In the genomic region with DNA sequence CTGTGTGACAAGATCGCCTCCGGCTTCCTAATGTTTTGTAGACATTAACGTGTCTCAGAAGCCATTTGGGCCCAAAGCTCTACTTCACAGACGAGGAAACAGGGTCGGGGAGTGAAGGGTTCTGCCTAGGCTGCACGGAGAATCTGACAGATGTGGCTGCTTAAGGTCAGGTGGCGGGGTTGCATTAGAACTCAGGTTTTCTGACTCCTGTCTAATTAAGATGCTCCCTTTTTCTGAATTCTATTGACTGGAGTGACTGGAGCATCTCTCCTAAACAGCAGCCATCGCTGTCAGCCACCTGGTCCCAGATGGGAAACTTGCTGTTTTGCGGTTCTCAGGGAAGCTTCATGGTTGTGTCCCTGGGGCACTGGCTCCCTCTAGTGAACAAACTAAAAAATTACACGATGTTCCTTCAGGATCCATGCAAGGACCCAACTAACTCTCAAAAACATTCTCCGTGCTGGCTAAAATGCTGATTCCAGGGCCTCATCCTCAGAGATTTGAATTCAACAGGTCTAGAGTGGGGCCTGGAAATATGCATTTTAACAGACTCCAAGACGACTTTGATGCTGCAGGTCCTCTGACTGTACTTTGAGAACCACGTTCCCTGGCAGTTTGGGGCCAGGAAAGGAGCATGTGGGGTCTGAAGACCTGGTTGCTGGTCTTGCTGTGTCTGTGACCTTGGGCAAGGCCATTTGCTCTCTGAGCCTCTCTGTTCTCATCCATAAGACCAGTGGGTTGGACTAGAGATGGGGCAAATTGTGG, we compare ENCODE assay signal across 8 cellular contexts.
DNase-seq lines count a peak whose midpoint lies in the region; ATAC-seq and TF ChIP-seq lines count a peak whose summit lies in the region.

No MANE protein-coding gene starts in this region.

- H4K20me1 ChIP-seq in OCI-LY1 (ENCODE audit: insufficient read depth, low read length): no peaks in the 10 kb centered on the region

- H3K27me3 ChIP-seq in HAP-1 (ENCODE audit: low read depth) (no peaks in the 10 kb centered on the region), OCI-LY1 (ENCODE audit: insufficient read depth, low read length) (peaks cover 4% of the 10 kb centered on the region; the same call in 1 of the 2 replicates), ovary (no peaks in the 10 kb centered on the region)

- in situ Hi-C loops in HAP-1 (cut with MboI; ENCODE audit: low sequenced_read_pairs): loop anchor here (10.0 kb wide), 1 partner anchor 192 kb away; no protein-coding TSS in a partner anchor

- H3K9ac ChIP-seq in OCI-LY1 (ENCODE audit: low read length): no peak overlapping the region

- no peak for TF ChIP-seq EP300 in ovary (IDR thresholded peaks at IDR 0.05)

- no peak overlapping the region for H2AFZ ChIP-seq in OCI-LY1 (ENCODE audit: low read length)

- DNase-seq in CD14-positive monocyte (ENCODE audit: low spot score): no peak
- DNase-seq in HAP-1 (ENCODE audit: low spot score in 2 of 2): peak; percentile 57 to 58
- DNase-seq in activated naive CD4-positive, alpha-beta T cell treated with Interleukin-2 at 50 U/mL for 16 hours: peak; percentile 35
- peak; percentile 46 for DNase-seq in globus pallidus (ENCODE audit: low spot score)
- DNase-seq in ovary: peak in 4 of 5 donors; percentile 19 to 40 (median 28)
- DNase-seq in stimulated activated naive CD4-positive, alpha-beta T cell treated with Interleukin-2 at 50 U/mL for 16 hours (lab: John Stamatoyannopoulos, UW): no peak

- H3K9me3 Mint-ChIP-seq in CD14-positive monocyte: peaks cover 10 to 22% (median 15%) of the 10 kb centered on the region in 7 donors

- peak overlapping the region in 4 of 7 donors; percentile 20 to 72 (median 54) for H3K27ac Mint-ChIP-seq in CD14-positive monocyte

- 46 to 51% (median 49%) methylated on average over 13 of the region's 13 CpGs for WGBS in ovary, 3 donors

- TF ChIP-seq POLR2A in ovary (IDR thresholded peaks at IDR 0.05): no peak

- no peak overlapping the region for H3K4me2 ChIP-seq in OCI-LY1 (ENCODE audit: low read length)

- H3K36me3 Mint-ChIP-seq in CD14-positive monocyte: no peaks in the 10 kb centered on the region

- no peak overlapping the region for H3K27ac ChIP-seq in OCI-LY1 (ENCODE audit: low read depth, low read length, poor library complexity, severe bottlenecking)
- no peak overlapping the region for H3K27ac ChIP-seq in ovary

- H3K4me1 Mint-ChIP-seq in CD14-positive monocyte: peaks cover 25% of the 10 kb centered on the region

- H3K27me3 Mint-ChIP-seq in CD14-positive monocyte (ENCODE audit: low read depth in 3 of 3): peaks cover 9 to 24% (median 12%) of the 10 kb centered on the region in 3 donors

- intact Hi-C loops in CD14-positive monocyte (cut with micrococcal nuclease): loop anchor here in 1 of 2 donors (1.0 to 5.0 kb wide), 3 partner anchors 34 to 197 kb away; no protein-coding TSS in a partner anchor
- intact Hi-C loops in ovary (cut with DNase I): loop anchor here (1.0 to 10.0 kb wide), 4 partner anchors 190 to 195 kb away; no protein-coding TSS in a partner anchor

- H3K9me2 ChIP-seq in OCI-LY1 (ENCODE audit: low read depth, low read length): no peaks in the 10 kb centered on the region

- no peaks in the 10 kb centered on the region for H3K4me1 ChIP-seq in HAP-1
- H3K4me1 ChIP-seq in OCI-LY1 (ENCODE audit: insufficient read depth, low read length, severe bottlenecking): no peaks in the 10 kb centered on the region
- no peaks in the 10 kb centered on the region for H3K4me1 ChIP-seq in ovary (ENCODE audit: insufficient read depth)

- H3K9me3 ChIP-seq in HAP-1 (0 out of 2 replicates have a peak, but pooled peaks cover 3% of the 10 kb centered on the region), OCI-LY1 (ENCODE audit: low read length) (peaks cover 5% of the 10 kb centered on the region; the same call in 1 of the 2 replicates), ovary (peaks cover 0 to 8% of the 10 kb centered on the region in 2 donors)

- H3K4me3 ChIP-seq in HAP-1 (no peak overlapping the region), OCI-LY1 (ENCODE audit: low read depth, low read length, poor library complexity, severe bottlenecking) (no peak overlapping the region), ovary (no peak overlapping the region)

- H3K79me2 ChIP-seq in OCI-LY1 (ENCODE audit: insufficient read depth, low read length): no peaks in the 10 kb centered on the region

- ATAC-seq in HG02588 (IDR thresholded peaks at IDR 0.05; ENCODE audit: unreplicated experiment): no peak

- TF ChIP-seq CTCF in CD14-positive monocyte (IDR thresholded peaks at IDR 0.05) (peak; percentile 90), OCI-LY1 (IDR thresholded peaks at IDR 0.05; ENCODE audit: low read length) (peak; percentile 76; the same call in 1 of the 2 replicates), ovary (IDR thresholded peaks at IDR 0.05) (peak; percentile 28 to 71 (median 29))

- H3K4me3 Mint-ChIP-seq in CD14-positive monocyte: peak overlapping the region in 1 of 2 donors; percentile 43

- H3K36me3 ChIP-seq in HAP-1 (replicated peaks) (no peaks in the 10 kb centered on the region), OCI-LY1 (ENCODE audit: insufficient read depth, low read length) (no peaks in the 10 kb centered on the region; the same call in 1 of the 2 replicates), ovary (no peaks in the 10 kb centered on the region)

- no peaks in the 10 kb centered on the region for H3F3A ChIP-seq in OCI-LY1 (ENCODE audit: insufficient read depth, low read length)

Comparison
In these comparisons a context has a peak if more than half of its experiments do, and no peak if none do; other contexts are left out.
1. DNase-seq: peak in HAP-1 (2 of 2), activated naive CD4-positive, alpha-beta T cell treated with Interleukin-2 at 50 U/mL for 16 hours (single experiment), globus pallidus (single experiment) and ovary (4 of 5); none in CD14-positive monocyte (single experiment) and stimulated activated naive CD4-positive, alpha-beta T cell treated with Interleukin-2 at 50 U/mL for 16 hours (single experiment).
2. CTCF ChIP-seq: peak in every context shown above with its lines; median percentile 90 in CD14-positive monocyte; 76 in OCI-LY1; 29 in ovary.